Comparison of ENCODE assay signal across 20 cellular contexts in genomic region chr10:116143673-116144072, GRCh38.
"Had no signal": no experiment of that assay in that cellular context is flagged by ENCODE, and none has a peak within 500 bp of the region (broad histone marks: within the 10 kb centered on the region; RNA-seq: fewer than 3 reads in every experiment).

No MANE protein-coding gene starts in this region.

- H3K27me3 Mint-ChIP-seq: progenitor cell of endocrine pancreas had no signal

- H3K9me3 Mint-ChIP-seq: type B pancreatic cell had no signal

- H3K4me3 Mint-ChIP-seq: natural killer cell treated with Interleukin-12 subunit alpha and Interleukin-12 subunit beta and Interleukin-15 and Interleukin-18, amount 100 ng/mL, for 72 hours; stimulated activated effector memory CD8-positive, alpha-beta T cell treated with anti-CD3 and anti-CD28 coated beads, Interleukin-12 subunit alpha, Interleukin-12 subunit beta, amount 100 ng/mL, for 72 hours; type B pancreatic cell had no signal

- H3K4me1 Mint-ChIP-seq: stimulated activated effector memory CD8-positive, alpha-beta T cell treated with anti-CD3 and anti-CD28 coated beads, Interleukin-12 subunit alpha, Interleukin-12 subunit beta, amount 100 ng/mL, for 72 hours had no signal

- H3K36me3 Mint-ChIP-seq: natural killer cell treated with Interleukin-12 subunit alpha and Interleukin-12 subunit beta and Interleukin-15 and Interleukin-18, amount 100 ng/mL, for 72 hours; stimulated activated effector memory CD8-positive, alpha-beta T cell treated with anti-CD3 and anti-CD28 coated beads, Interleukin-12 subunit alpha, Interleukin-12 subunit beta, amount 100 ng/mL, for 72 hours; type B pancreatic cell had no signal

- ATAC-seq: foreskin keratinocyte; lower lobe of right lung; natural killer cell treated with Interleukin-12 subunit alpha and Interleukin-12 subunit beta and Interleukin-15 and Interleukin-18, amount 100 ng/mL, for 72 hours; pancreas; stimulated activated effector memory CD8-positive, alpha-beta T cell treated with anti-CD3 and anti-CD28 coated beads, Interleukin-12 subunit alpha, Interleukin-12 subunit beta, amount 100 ng/mL, for 72 hours; stimulated activated naive CD8-positive, alpha-beta T cell treated with anti-CD3 and anti-CD28 coated beads, Interleukin-15, Interleukin-2, amounts not matched to agents 100 U/mL and 50 U/mL, for 24 hours had no signal

- DNase-seq: colonic mucosa; dermis blood vessel endothelial cell; foreskin keratinocyte; islet precursor cell; lower lobe of right lung; mesenchymal stem cell; midbrain; occipital lobe; pancreas; right lobe of liver; stimulated activated CD4-positive, alpha-beta T cell treated with anti-CD3 and anti-CD28 coated beads, Interleukin-4, amount 100 ng/mL, for 1 hour; stimulated activated CD8-positive, alpha-beta memory T cell treated with anti-CD3 and anti-CD28 coated beads, Interleukin-4, amount 100 ng/mL, for 48 hours; stimulated activated naive CD8-positive, alpha-beta T cell treated with anti-CD3 and anti-CD28 coated beads, Interleukin-15, Interleukin-2, amounts not matched to agents 100 U/mL and 50 U/mL, for 24 hours; thyroid gland; uterus had no signal

- H3K4me1 ChIP-seq: colonic mucosa, foreskin keratinocyte, lower lobe of right lung, pancreas, right lobe of liver, suprapubic skin, thyroid gland, uterus had no signal

- H3K9me3 ChIP-seq: colonic mucosa, lower lobe of right lung, pancreas, right lobe of liver, suprapubic skin, thyroid gland, uterus had no signal

- H3K27ac Mint-ChIP-seq: natural killer cell treated with Interleukin-12 subunit alpha and Interleukin-12 subunit beta and Interleukin-15 and Interleukin-18, amount 100 ng/mL, for 72 hours; progenitor cell of endocrine pancreas; stimulated activated effector memory CD8-positive, alpha-beta T cell treated with anti-CD3 and anti-CD28 coated beads, Interleukin-12 subunit alpha, Interleukin-12 subunit beta, amount 100 ng/mL, for 72 hours; type B pancreatic cell had no signal

- H3K4me3 ChIP-seq: colonic mucosa, lower lobe of right lung, pancreas, right lobe of liver, suprapubic skin, thyroid gland, uterus had no signal

- H3K27me3 ChIP-seq: colonic mucosa, foreskin keratinocyte, pancreas, right lobe of liver, suprapubic skin, thyroid gland, uterus had no signal

- H3K36me3 ChIP-seq: colonic mucosa, lower lobe of right lung, pancreas, right lobe of liver, suprapubic skin, thyroid gland, uterus had no signal

- H3K27ac ChIP-seq: colonic mucosa, foreskin keratinocyte, lower lobe of right lung, pancreas, right lobe of liver, suprapubic skin, thyroid gland, uterus had no signal
